Comparison of ENCODE assay signal across 1 cellular context in genomic region chr12:42266579-42267230, GRCh38.
TF ChIP-seq lines count a peak whose summit lies in the region.

No MANE protein-coding gene starts in this region.

TF ChIP-seq in HepG2, 621 proteins besides CTCF, POLR2A, EP300 and RAD21:
- TF ChIP-seq, protein P1, sequence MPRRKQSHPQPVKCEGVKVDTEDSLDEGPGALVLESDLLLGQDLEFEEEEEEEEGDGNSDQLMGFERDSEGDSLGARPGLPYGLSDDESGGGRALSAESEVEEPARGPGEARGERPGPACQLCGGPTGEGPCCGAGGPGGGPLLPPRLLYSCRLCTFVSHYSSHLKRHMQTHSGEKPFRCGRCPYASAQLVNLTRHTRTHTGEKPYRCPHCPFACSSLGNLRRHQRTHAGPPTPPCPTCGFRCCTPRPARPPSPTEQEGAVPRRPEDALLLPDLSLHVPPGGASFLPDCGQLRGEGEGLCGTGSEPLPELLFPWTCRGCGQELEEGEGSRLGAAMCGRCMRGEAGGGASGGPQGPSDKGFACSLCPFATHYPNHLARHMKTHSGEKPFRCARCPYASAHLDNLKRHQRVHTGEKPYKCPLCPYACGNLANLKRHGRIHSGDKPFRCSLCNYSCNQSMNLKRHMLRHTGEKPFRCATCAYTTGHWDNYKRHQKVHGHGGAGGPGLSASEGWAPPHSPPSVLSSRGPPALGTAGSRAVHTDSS (CRISPR knock-in tag; conservative IDR thresholded peaks at IDR 0.05) = no peak
- TF ChIP-seq FOSL2 (CRISPR knock-in tag; IDR thresholded peaks at IDR 0.05) = no peak
- TF ChIP-seq CENPBD1 (CRISPR knock-in tag; IDR thresholded peaks at IDR 0.05; ENCODE audit: borderline replicate concordance, low read depth) = no peak
- no peak for TF ChIP-seq KAT7 (CRISPR knock-in tag; IDR thresholded peaks at IDR 0.05; ENCODE audit: borderline replicate concordance)
- TF ChIP-seq ZNF562 (CRISPR knock-in tag; IDR thresholded peaks at IDR 0.05; ENCODE audit: borderline replicate concordance) = no peak
- TF ChIP-seq, protein P2, sequence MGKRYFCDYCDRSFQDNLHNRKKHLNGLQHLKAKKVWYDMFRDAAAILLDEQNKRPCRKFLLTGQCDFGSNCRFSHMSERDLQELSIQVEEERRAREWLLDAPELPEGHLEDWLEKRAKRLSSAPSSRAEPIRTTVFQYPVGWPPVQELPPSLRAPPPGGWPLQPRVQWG (CRISPR knock-in tag; IDR thresholded peaks at IDR 0.05; ENCODE audit: borderline replicate concordance, low read depth) = no peak
- TF ChIP-seq ZNF382 (CRISPR knock-in tag; IDR thresholded peaks at IDR 0.05; ENCODE audit: borderline replicate concordance) = no peak
- no peak for TF ChIP-seq ATF4 (CRISPR knock-in tag; IDR thresholded peaks at IDR 0.05)
- no peak for TF ChIP-seq ZNF143 (CRISPR knock-in tag; IDR thresholded peaks at IDR 0.05)
- TF ChIP-seq ZBTB7A (CRISPR knock-in tag; IDR thresholded peaks at IDR 0.05) = no peak
- no peak for TF ChIP-seq ZNF772 (CRISPR knock-in tag; IDR thresholded peaks at IDR 0.05)
- TF ChIP-seq ATF1 (CRISPR knock-in tag; IDR thresholded peaks at IDR 0.05) = no peak
- TF ChIP-seq ADNP (CRISPR knock-in tag; IDR thresholded peaks at IDR 0.05) = no peak
- no peak for TF ChIP-seq ZNF260 (CRISPR knock-in tag; IDR thresholded peaks at IDR 0.05; ENCODE audit: borderline replicate concordance, low read depth)
- no peak for TF ChIP-seq GTF2F1 (IDR thresholded peaks at IDR 0.05; ENCODE audit: low read length)
- TF ChIP-seq SUZ12 (IDR thresholded peaks at IDR 0.05; ENCODE audit: low read depth, low read length) = no peak
TF ChIP-seq in HepG2: peak in this region for 0.
